ENCODE assay signal across 11 cellular contexts in genomic region chr17:53122966-53123365, GRCh38.
"Had no signal": no experiment of that assay in that cellular context is flagged by ENCODE, and none has a peak within 500 bp of the region (broad histone marks: within the 10 kb centered on the region; RNA-seq: fewer than 3 reads in every experiment).

No MANE protein-coding gene starts in this region.

- H3K27ac ChIP-seq: GM23248 had no signal

- FAIRE-seq: H1, H54 had no signal

- H3K4me2 ChIP-seq: GM23338 had no signal

- H3K4me3 ChIP-seq: GM23248, GM23338, HAP-1 had no signal

- H3K9ac ChIP-seq: GM23248 had no signal

- H3K36me3 ChIP-seq: HAP-1 had no signal

- H2AFZ ChIP-seq: GM23248, GM23338 had no signal

- H3K4me1 ChIP-seq: HAP-1 had no signal

- H3K9me3 ChIP-seq: HAP-1 had no signal

- ATAC-seq: GM23338, HCT116 had no signal

- DNase-seq: GM23248, GOT3, H7, H9, HCEC 1CT, HFFc6 had no signal
